ENCODE assay signal across 22 cellular contexts in the genomic region with DNA sequence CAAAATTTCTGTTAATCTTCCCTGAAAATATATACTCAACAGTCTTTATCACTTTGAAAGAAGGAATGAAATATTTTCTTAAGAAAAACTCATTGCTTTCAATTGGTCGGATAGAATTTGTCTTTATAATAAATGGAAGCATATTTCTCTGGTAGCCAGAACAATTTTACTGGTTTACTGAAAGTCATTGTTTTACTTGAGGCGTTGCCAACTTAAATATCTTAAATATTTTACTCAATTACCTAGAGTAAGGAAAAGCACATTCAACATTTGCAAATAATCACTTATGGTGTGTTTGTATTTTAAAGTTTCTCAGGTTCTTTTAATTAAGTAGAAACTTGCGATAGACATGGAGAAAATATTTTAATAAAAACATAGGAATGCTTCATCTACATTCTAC.
"Had no signal": no experiment of that assay in that cellular context is flagged by ENCODE, and none has a peak within 500 bp of the region (broad histone marks: within the 10 kb centered on the region; RNA-seq: fewer than 3 reads in every experiment).

No MANE protein-coding gene starts in this region.

- H3K36me3 Mint-ChIP-seq: immature natural killer cell; naive thymus-derived CD4-positive, alpha-beta T cell; stimulated activated memory B cell treated with anti-CD40 and anti-IgM and Interleukin-4, amounts not matched to agents 10 μg/mL and 1 μg/mL and 100 μg/mL, for 72 hours had no signal

- H3K4me1 ChIP-seq: colonic mucosa, gastroesophageal sphincter, spleen, upper lobe of left lung, uterus had no signal

- H3K27me3 Mint-ChIP-seq: stimulated activated memory B cell treated with anti-CD40 and anti-IgM and Interleukin-4, amounts not matched to agents 10 μg/mL and 1 μg/mL and 100 μg/mL, for 72 hours; stimulated activated naive CD8-positive, alpha-beta T cell treated with anti-CD3 and anti-CD28 coated beads, Interleukin-15, Interleukin-2, amounts not matched to agents 100 ng/mL and 50 ng/mL, for 24 hours had no signal

- H3K4me1 Mint-ChIP-seq: endodermal cell; immature natural killer cell; naive thymus-derived CD4-positive, alpha-beta T cell; stimulated activated memory B cell treated with anti-CD40 and anti-IgM and Interleukin-4, amounts not matched to agents 10 μg/mL and 1 μg/mL and 100 μg/mL, for 72 hours had no signal

- H3K9me3 ChIP-seq: colonic mucosa, gastroesophageal sphincter, neutrophil, tibial artery, upper lobe of left lung, uterus had no signal

- H3K4me3 ChIP-seq: colonic mucosa, gastroesophageal sphincter, spleen, tibial artery, upper lobe of left lung, uterus had no signal

- H3K9me3 Mint-ChIP-seq: endodermal cell; stimulated activated memory B cell treated with anti-CD40 and anti-IgM and Interleukin-4, amounts not matched to agents 10 μg/mL and 1 μg/mL and 100 μg/mL, for 72 hours; stimulated activated naive CD8-positive, alpha-beta T cell treated with anti-CD3 and anti-CD28 coated beads, Interleukin-15, Interleukin-2, amounts not matched to agents 100 ng/mL and 50 ng/mL, for 24 hours had no signal

- ATAC-seq: gastroesophageal sphincter; left cardiac atrium; left ventricle myocardium superior; naive thymus-derived CD4-positive, alpha-beta T cell; sciatic nerve; stimulated activated memory B cell treated with anti-CD40 and anti-IgM and Interleukin-4, amounts not matched to agents 10 μg/mL and 1 μg/mL and 100 μg/mL, for 72 hours had no signal

- DNase-seq: colonic mucosa; effector CD4-positive, alpha-beta T cell; endodermal cell; immature natural killer cell; kidney; left cardiac atrium; left ventricle myocardium superior; mesendoderm; naive thymus-derived CD4-positive, alpha-beta T cell; posterior cingulate gyrus; spleen; stimulated activated CD4-positive, alpha-beta T cell treated with anti-CD3 and anti-CD28 coated beads, Interleukin-15, amount 100 ng/mL, for 24 hours; stimulated activated CD4-positive, alpha-beta T cell treated with anti-CD3 and anti-CD28 coated beads, Interleukin-1b, Interleukin-23, amount 100 ng/mL, for 48 hours; stimulated activated CD4-positive, alpha-beta T cell treated with anti-CD3 and anti-CD28 coated beads, Interleukin-4, amount 100 ng/mL, for 24 hours; tibial artery; upper lobe of left lung; uterus had no signal

- H3K27me3 ChIP-seq: colonic mucosa, gastroesophageal sphincter, neutrophil, spleen, tibial artery, upper lobe of left lung, uterus had no signal

- H3K36me3 ChIP-seq: colonic mucosa, gastroesophageal sphincter, neutrophil, spleen, tibial artery, upper lobe of left lung, uterus had no signal

- H3K27ac ChIP-seq: colonic mucosa, gastroesophageal sphincter, neutrophil, spleen, tibial artery, upper lobe of left lung, uterus had no signal

- H3K27ac Mint-ChIP-seq: endodermal cell; immature natural killer cell; naive thymus-derived CD4-positive, alpha-beta T cell; stimulated activated memory B cell treated with anti-CD40 and anti-IgM and Interleukin-4, amounts not matched to agents 10 μg/mL and 1 μg/mL and 100 μg/mL, for 72 hours; stimulated activated naive CD8-positive, alpha-beta T cell treated with anti-CD3 and anti-CD28 coated beads, Interleukin-15, Interleukin-2, amounts not matched to agents 100 ng/mL and 50 ng/mL, for 24 hours had no signal

- H3K4me3 Mint-ChIP-seq: endodermal cell; immature natural killer cell; naive thymus-derived CD4-positive, alpha-beta T cell; stimulated activated memory B cell treated with anti-CD40 and anti-IgM and Interleukin-4, amounts not matched to agents 10 μg/mL and 1 μg/mL and 100 μg/mL, for 72 hours; stimulated activated naive CD8-positive, alpha-beta T cell treated with anti-CD3 and anti-CD28 coated beads, Interleukin-15, Interleukin-2, amounts not matched to agents 100 ng/mL and 50 ng/mL, for 24 hours had no signal
